In the genomic region with DNA sequence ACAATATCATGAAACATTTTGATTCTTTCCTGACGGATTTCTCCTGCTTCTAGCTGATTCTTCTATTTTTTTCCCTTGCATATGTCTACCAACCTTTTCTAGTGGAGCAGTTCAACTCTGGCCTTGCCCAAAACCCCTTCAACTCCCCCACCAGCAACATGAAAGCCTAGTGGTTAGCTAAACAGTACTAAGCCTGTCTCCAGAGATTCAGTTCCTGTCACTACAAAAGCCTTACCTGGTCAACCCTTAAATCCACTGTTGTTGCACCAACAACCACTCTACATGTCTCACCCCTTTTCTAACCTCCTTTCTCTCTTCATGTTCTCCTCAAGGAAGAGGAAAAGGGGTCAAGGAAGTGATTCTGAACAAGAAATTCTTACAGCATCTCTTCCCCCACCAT, we compare ENCODE assay signal across 17 cellular contexts.
A peak's percentile ranks its signal among the peaks of the same experiment; 100 is the strongest.
DNase-seq lines count a peak whose midpoint lies in the region; ATAC-seq and TF ChIP-seq lines count a peak whose summit lies in the region.
"Had no signal": no experiment of that assay in that cellular context is flagged by ENCODE, and none has a peak within 500 bp of the region (broad histone marks: within the 10 kb centered on the region; RNA-seq: fewer than 3 reads in every experiment).

No MANE protein-coding gene starts in this region.

- H3K4me1 ChIP-seq in tibial artery (peaks cover 0 to 33% (median 17%) of the 10 kb centered on the region in 4 donors), mucosa of descending colon (ENCODE audit: low read depth) (no peaks in the 10 kb centered on the region), uterus (no peaks in the 10 kb centered on the region)

- H3K9me3 Mint-ChIP-seq in natural killer cell treated with Interleukin-12 subunit alpha and Interleukin-12 subunit beta and Interleukin-15 and Interleukin-18, amount 100 ng/mL, for 72 hours = peaks cover 3% of the 10 kb centered on the region
- H3K9me3 Mint-ChIP-seq in natural killer cell = peaks cover 0 to 2% of the 10 kb centered on the region in 2 donors
- H3K9me3 Mint-ChIP-seq: activated T-cell treated with anti-CD3 and anti-CD28 coated beads, Interleukin-2, amount 50 U/mL, for 4 hours had no signal

- H3K27me3 Mint-ChIP-seq in natural killer cell treated with Interleukin-12 subunit alpha and Interleukin-12 subunit beta and Interleukin-15 and Interleukin-18, amount 100 ng/mL, for 72 hours = peaks cover under 1 to 3% of the 10 kb centered on the region in 2 donors
- H3K27me3 Mint-ChIP-seq in natural killer cell (ENCODE audit: low read depth in 2 of 2) = peaks cover 4 to 18% of the 10 kb centered on the region in 2 donors

- H3K4me3 ChIP-seq in tibial artery (no peak overlapping the region), mucosa of descending colon (no peak overlapping the region), uterus (no peak overlapping the region)
- H3K4me3 ChIP-seq: hepatocyte had no signal

- peak overlapping the region; percentile 4 to 49 for H3K27ac Mint-ChIP-seq in natural killer cell treated with Interleukin-12 subunit alpha and Interleukin-12 subunit beta and Interleukin-15 and Interleukin-18, amount 100 ng/mL, for 72 hours
- no peak overlapping the region for H3K27ac Mint-ChIP-seq in natural killer cell
- H3K27ac Mint-ChIP-seq: brain, mesothelial cell of epicardium, progenitor cell of endocrine pancreas had no signal

- TF ChIP-seq CTCF in natural killer cell (IDR thresholded peaks at IDR 0.05) = no peak
- TF ChIP-seq CTCF in tibial artery (IDR thresholded peaks at IDR 0.05) = no peak
- no peak for TF ChIP-seq CTCF in mucosa of descending colon (IDR thresholded peaks at IDR 0.05)
- TF ChIP-seq CTCF in uterus (IDR thresholded peaks at IDR 0.05) = no peak

- TF ChIP-seq POLR2A in uterus (IDR thresholded peaks at IDR 0.05) = no peak

- peaks cover 4% of the 10 kb centered on the region for H3K36me3 Mint-ChIP-seq in natural killer cell treated with Interleukin-12 subunit alpha and Interleukin-12 subunit beta and Interleukin-15 and Interleukin-18, amount 100 ng/mL, for 72 hours
- H3K36me3 Mint-ChIP-seq in natural killer cell = no peaks in the 10 kb centered on the region
- H3K36me3 Mint-ChIP-seq: brain had no signal

- no peak overlapping the region for H3K4me3 Mint-ChIP-seq in natural killer cell treated with Interleukin-12 subunit alpha and Interleukin-12 subunit beta and Interleukin-15 and Interleukin-18, amount 100 ng/mL, for 72 hours
- H3K4me3 Mint-ChIP-seq in natural killer cell = no peak overlapping the region
- H3K4me3 Mint-ChIP-seq: activated T-cell treated with anti-CD3 and anti-CD28 coated beads, Interleukin-2, amount 50 U/mL, for 4 hours; brain; mesothelial cell of epicardium had no signal

- no peak for DNase-seq in natural killer cell treated with Interleukin-12 subunit alpha and Interleukin-12 subunit beta and Interleukin-15 and Interleukin-18, amount 100 ng/mL, for 72 hours (ENCODE audit: low spot score)
- no peak for DNase-seq in natural killer cell
- DNase-seq in tibial artery = no peak
- no peak for DNase-seq in inferior parietal cortex (ENCODE audit: extremely low spot score)
- no peak for DNase-seq in mucosa of descending colon
- no peak for DNase-seq in uterus
- DNase-seq: activated T-cell treated with anti-CD3 and anti-CD28 coated beads, Interleukin-2, amount 50 U/mL, for 4 hours; NCI-H510A treated with DMSO at 0.1 percent for 48 hours; SHP77 treated with DMSO at 0.1 percent for 48 hours; stimulated activated CD4-positive, alpha-beta T cell treated with anti-CD3 and anti-CD28 coated beads, Interleukin-2, amount 100 ng/mL, for 48 hours; WERI-Rb-1 had no signal

- no peaks in the 10 kb centered on the region for H3K27me3 ChIP-seq in tibial artery
- no peaks in the 10 kb centered on the region for H3K27me3 ChIP-seq in uterus
- H3K27me3 ChIP-seq: hepatocyte had no signal

- ATAC-seq in natural killer cell treated with Interleukin-12 subunit alpha and Interleukin-12 subunit beta and Interleukin-15 and Interleukin-18, amount 100 ng/mL, for 72 hours = no peak
- ATAC-seq in natural killer cell (no peak), HG02623 (IDR thresholded peaks at IDR 0.05; ENCODE audit: unreplicated experiment) (peak; percentile 48), HG03378 (IDR thresholded peaks at IDR 0.05; ENCODE audit: unreplicated experiment) (peak; percentile 42), mucosa of descending colon (no peak)
- ATAC-seq: activated T-cell treated with anti-CD3 and anti-CD28 coated beads, Interleukin-2, amount 50 U/mL, for 4 hours had no signal

- H3K36me3 ChIP-seq in tibial artery = no peaks in the 10 kb centered on the region
- no peaks in the 10 kb centered on the region for H3K36me3 ChIP-seq in mucosa of descending colon (ENCODE audit: low read depth)
- H3K36me3 ChIP-seq in uterus = no peaks in the 10 kb centered on the region
- H3K36me3 ChIP-seq: WERI-Rb-1 had no signal

- H3K4me1 Mint-ChIP-seq in natural killer cell treated with Interleukin-12 subunit alpha and Interleukin-12 subunit beta and Interleukin-15 and Interleukin-18, amount 100 ng/mL, for 72 hours (ENCODE audit: low read depth in 2 of 2) = peaks cover 0 to 9% of the 10 kb centered on the region in 2 donors
- no peaks in the 10 kb centered on the region for H3K4me1 Mint-ChIP-seq in natural killer cell

- intact Hi-C loops in natural killer cell (cut with micrococcal nuclease) (no loop called here), tibial artery (cut with DNase I; ENCODE audit: low total_unique reads) (no loop called here), mucosa of descending colon (cut with DNase I, micrococcal nuclease) (no loop called here), uterus (cut with DNase I; ENCODE audit: low total_unique reads) (no loop called here)

- H3K27ac ChIP-seq in tibial artery = peak overlapping the region; percentile 31 to 49
- H3K27ac ChIP-seq in uterus = no peak overlapping the region
- H3K27ac ChIP-seq: hepatocyte, WERI-Rb-1 had no signal

- H3K9me3 ChIP-seq in tibial artery (no peaks in the 10 kb centered on the region), mucosa of descending colon (no peaks in the 10 kb centered on the region), uterus (no peaks in the 10 kb centered on the region)

Comparison
In these comparisons a context has a peak if more than half of its experiments do, and no peak if none do; other contexts are left out.
1. H3K27ac Mint-ChIP-seq: peak in natural killer cell treated with Interleukin-12 subunit alpha and Interleukin-12 subunit beta and Interleukin-15 and Interleukin-18, amount 100 ng/mL, for 72 hours (2 of 2); none in natural killer cell (0 of 2).
2. ATAC-seq: peak in HG02623 (single experiment) and HG03378 (single experiment); none in natural killer cell treated with Interleukin-12 subunit alpha and Interleukin-12 subunit beta and Interleukin-15 and Interleukin-18, amount 100 ng/mL, for 72 hours (0 of 2), natural killer cell (0 of 3) and mucosa of descending colon (single experiment).
3. H3K27ac ChIP-seq: peak in tibial artery (2 of 2); none in uterus (0 of 2).